9 cellular contexts compared by ENCODE assay signal in the genomic region with DNA sequence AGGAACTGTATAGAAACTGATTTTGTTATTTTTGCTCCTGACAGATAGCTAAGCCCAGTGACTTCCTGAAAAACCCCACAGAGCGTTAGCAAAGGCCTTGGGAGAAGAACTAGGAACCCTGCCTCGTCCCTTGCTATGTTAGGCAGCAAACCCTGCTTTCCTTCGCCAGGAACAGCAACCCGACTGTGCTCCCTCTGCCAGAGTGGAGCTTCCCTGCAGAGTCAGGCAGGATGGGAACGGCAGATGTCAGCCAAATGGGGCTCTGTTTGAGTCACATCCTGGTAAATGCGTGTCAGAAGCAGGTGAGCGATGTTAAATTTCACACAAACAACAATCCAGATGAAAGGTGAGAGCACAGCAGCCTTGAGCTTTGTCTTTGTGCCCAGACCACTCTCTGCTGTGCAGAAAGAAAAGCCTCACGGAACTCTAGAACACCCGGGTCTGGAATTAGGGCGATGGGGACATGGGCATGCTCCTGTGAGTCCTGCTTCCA.
DNase-seq lines count a peak whose midpoint lies in the region; ATAC-seq, FAIRE-seq and TF ChIP-seq lines count a peak whose summit lies in the region.
"Had no signal": no experiment of that assay in that cellular context is flagged by ENCODE, and none has a peak within 500 bp of the region (broad histone marks: within the 10 kb centered on the region; RNA-seq: fewer than 3 reads in every experiment).

No MANE protein-coding gene starts in this region.

- H3K79me2 ChIP-seq in keratinocyte (ENCODE audit: control insufficient read depth, insufficient read depth, low read length), result no peaks in the 10 kb centered on the region

- intact Hi-C loops in activated T-helper 1 cell treated with anti-CD3 and anti-CD28 coated beads, Interleukin-12 subunit alpha, Interleukin-12 subunit beta, Interleukin-2, Interleukin-4 antibody, amounts not matched to agents 30 ng/mL and 10 ng/mL and 1 ng/mL, durations not matched to agents 14 hours and 24 hours and 36 hours (cut with micrococcal nuclease), result loop anchor here (5.0 to 10.0 kb wide), 3 partner anchors 203 to 280 kb away; a partner anchor contains a TSS
- intact Hi-C loops in ovary (cut with DNase I), result no loop called here

- H3K9me3 Mint-ChIP-seq in activated T-helper 1 cell treated with anti-CD3 and anti-CD28 coated beads, Interleukin-12 subunit alpha, Interleukin-12 subunit beta, Interleukin-2, Interleukin-4 antibody, amounts not matched to agents 30 ng/mL and 10 ng/mL and 1 ng/mL, durations not matched to agents 14 hours and 24 hours and 36 hours, result no peaks in the 10 kb centered on the region
- H3K9me3 Mint-ChIP-seq: central memory CD8-positive, alpha-beta T cell had no signal

- DNase-seq in COLO668 (lab: John Stamatoyannopoulos, UW; ENCODE audit: unreplicated experiment) (peak; percentile 79), HT1080 (ENCODE audit: low read depth) (peak; percentile 84), keratinocyte (ENCODE audit: low read depth, low spot score) (peak; percentile 60), inferior parietal cortex (ENCODE audit: extremely low spot score) (no peak), LoVo (ENCODE audit: low spot score) (no peak), ovary (no peak)
- peak; percentile 14 for DNase-seq in activated T-helper 1 cell treated with anti-CD3 and anti-CD28 coated beads, Interleukin-12 subunit alpha, Interleukin-12 subunit beta, Interleukin-2, Interleukin-4 antibody, amounts not matched to agents 30 ng/mL and 10 ng/mL and 1 ng/mL, durations not matched to agents 14 hours and 24 hours and 36 hours (ENCODE audit: low spot score)

- no peak for TF ChIP-seq POLR2A in ovary (IDR thresholded peaks at IDR 0.05)

- ATAC-seq in GM19324 (IDR thresholded peaks at IDR 0.05; ENCODE audit: low FRiP score, unreplicated experiment), result no peak

- H3K4me3 ChIP-seq in keratinocyte (ENCODE audit: control insufficient read depth in 2 of 3, extremely low read depth in 1 of 3, insufficient read depth in 2 of 3, low read depth in 1 of 3, low read length in 3 of 3) (no peak overlapping the region), ovary (no peak overlapping the region)

- peak overlapping the region; percentile 31 for H3K4me3 Mint-ChIP-seq in activated T-helper 1 cell treated with anti-CD3 and anti-CD28 coated beads, Interleukin-12 subunit alpha, Interleukin-12 subunit beta, Interleukin-2, Interleukin-4 antibody, amounts not matched to agents 30 ng/mL and 10 ng/mL and 1 ng/mL, durations not matched to agents 14 hours and 24 hours and 36 hours
- H3K4me3 Mint-ChIP-seq: central memory CD8-positive, alpha-beta T cell had no signal

- FAIRE-seq in keratinocyte (lab: Jason Lieb, UNC), result peak; percentile 93

- WGBS in ovary, 3 donors, result 43 to 58% (median 52%) methylated on average over 10 of the region's 10 CpGs

- peak overlapping the region; percentile 59 for H3K9ac ChIP-seq in keratinocyte (ENCODE audit: control insufficient read depth, extremely low read depth, insufficient read depth, low read length)

- H3K36me3 ChIP-seq in keratinocyte (ENCODE audit: control insufficient read depth in 2 of 2, extremely low read depth in 1 of 2, insufficient read depth in 2 of 2, low read length in 2 of 2), result no peaks in the 10 kb centered on the region
- no peaks in the 10 kb centered on the region for H3K36me3 ChIP-seq in ovary

- peaks cover 2% of the 10 kb centered on the region for H3K36me3 Mint-ChIP-seq in activated T-helper 1 cell treated with anti-CD3 and anti-CD28 coated beads, Interleukin-12 subunit alpha, Interleukin-12 subunit beta, Interleukin-2, Interleukin-4 antibody, amounts not matched to agents 30 ng/mL and 10 ng/mL and 1 ng/mL, durations not matched to agents 14 hours and 24 hours and 36 hours (ENCODE audit: low read depth)

- no peak for TF ChIP-seq CTCF in keratinocyte (optimal IDR thresholded peaks at IDR 0.05 in 1 of 3, IDR thresholded peaks at IDR 0.05 in 1 of 3, conservative IDR thresholded peaks at IDR 0.05 in 1 of 3; ENCODE audit: extremely low read depth in 1 of 3, insufficient read depth in 2 of 3, low read length in 3 of 3)
- no peak for TF ChIP-seq CTCF in ovary (IDR thresholded peaks at IDR 0.05)

- peaks cover 64% of the 10 kb centered on the region for H3K4me1 Mint-ChIP-seq in activated T-helper 1 cell treated with anti-CD3 and anti-CD28 coated beads, Interleukin-12 subunit alpha, Interleukin-12 subunit beta, Interleukin-2, Interleukin-4 antibody, amounts not matched to agents 30 ng/mL and 10 ng/mL and 1 ng/mL, durations not matched to agents 14 hours and 24 hours and 36 hours (ENCODE audit: low read depth)
- H3K4me1 Mint-ChIP-seq: central memory CD8-positive, alpha-beta T cell had no signal

- H3K27me3 Mint-ChIP-seq in activated T-helper 1 cell treated with anti-CD3 and anti-CD28 coated beads, Interleukin-12 subunit alpha, Interleukin-12 subunit beta, Interleukin-2, Interleukin-4 antibody, amounts not matched to agents 30 ng/mL and 10 ng/mL and 1 ng/mL, durations not matched to agents 14 hours and 24 hours and 36 hours (ENCODE audit: insufficient read depth), result no peaks in the 10 kb centered on the region

- H3K27ac Mint-ChIP-seq in activated T-helper 1 cell treated with anti-CD3 and anti-CD28 coated beads, Interleukin-12 subunit alpha, Interleukin-12 subunit beta, Interleukin-2, Interleukin-4 antibody, amounts not matched to agents 30 ng/mL and 10 ng/mL and 1 ng/mL, durations not matched to agents 14 hours and 24 hours and 36 hours, result peak overlapping the region; percentile 79

- H3K4me2 ChIP-seq in keratinocyte (ENCODE audit: control insufficient read depth, extremely low read depth, insufficient read depth, low read depth, low read length), result peak overlapping the region; percentile 47

- H3K27me3 ChIP-seq in keratinocyte (ENCODE audit: control insufficient read depth, extremely low read depth, insufficient read depth, low read length) (no peaks in the 10 kb centered on the region), ovary (no peaks in the 10 kb centered on the region)

- H3K4me1 ChIP-seq in keratinocyte (ENCODE audit: control insufficient read depth, extremely low read depth, insufficient read depth, low read length) (peaks cover 58% of the 10 kb centered on the region), ovary (ENCODE audit: insufficient read depth) (no peaks in the 10 kb centered on the region)

- peak overlapping the region; percentile 5 for H2AFZ ChIP-seq in keratinocyte (ENCODE audit: control insufficient read depth, low read length)

- H3K9me1 ChIP-seq in keratinocyte (ENCODE audit: control insufficient read depth, extremely low read depth, insufficient read depth, low read length), result no peaks in the 10 kb centered on the region

- TF ChIP-seq EP300 in ovary (IDR thresholded peaks at IDR 0.05), result no peak

- H3K27ac ChIP-seq in keratinocyte (ENCODE audit: control insufficient read depth, insufficient read depth, low read length) (peak overlapping the region; percentile 80), ovary (no peak overlapping the region)

- H3K9me3 ChIP-seq in keratinocyte (ENCODE audit: control insufficient read depth, low read depth, low read length), result no peaks in the 10 kb centered on the region
- H3K9me3 ChIP-seq in ovary, result no peaks in the 10 kb centered on the region

- H4K20me1 ChIP-seq in keratinocyte (ENCODE audit: control insufficient read depth, extremely low read depth, insufficient read depth, low read length), result no peaks in the 10 kb centered on the region

- dilution Hi-C loops in keratinocyte (cut with MboI; ENCODE audit: extremely low pct_ligation_motif_present, low sequenced_read_pairs), result no loop called here

Comparison
In these comparisons a context has a peak if more than half of its experiments do, and no peak if none do; other contexts are left out.
1. DNase-seq: peak in COLO668 (single experiment), HT1080 (single experiment), activated T-helper 1 cell treated with anti-CD3 and anti-CD28 coated beads, Interleukin-12 subunit alpha, Interleukin-12 subunit beta, Interleukin-2, Interleukin-4 antibody, amounts not matched to agents 30 ng/mL and 10 ng/mL and 1 ng/mL, durations not matched to agents 14 hours and 24 hours and 36 hours (single experiment) and keratinocyte (single experiment); none in inferior parietal cortex (single experiment), LoVo (single experiment) and ovary (0 of 5).